ENCODE assay signal across 18 cellular contexts in the genomic region with DNA sequence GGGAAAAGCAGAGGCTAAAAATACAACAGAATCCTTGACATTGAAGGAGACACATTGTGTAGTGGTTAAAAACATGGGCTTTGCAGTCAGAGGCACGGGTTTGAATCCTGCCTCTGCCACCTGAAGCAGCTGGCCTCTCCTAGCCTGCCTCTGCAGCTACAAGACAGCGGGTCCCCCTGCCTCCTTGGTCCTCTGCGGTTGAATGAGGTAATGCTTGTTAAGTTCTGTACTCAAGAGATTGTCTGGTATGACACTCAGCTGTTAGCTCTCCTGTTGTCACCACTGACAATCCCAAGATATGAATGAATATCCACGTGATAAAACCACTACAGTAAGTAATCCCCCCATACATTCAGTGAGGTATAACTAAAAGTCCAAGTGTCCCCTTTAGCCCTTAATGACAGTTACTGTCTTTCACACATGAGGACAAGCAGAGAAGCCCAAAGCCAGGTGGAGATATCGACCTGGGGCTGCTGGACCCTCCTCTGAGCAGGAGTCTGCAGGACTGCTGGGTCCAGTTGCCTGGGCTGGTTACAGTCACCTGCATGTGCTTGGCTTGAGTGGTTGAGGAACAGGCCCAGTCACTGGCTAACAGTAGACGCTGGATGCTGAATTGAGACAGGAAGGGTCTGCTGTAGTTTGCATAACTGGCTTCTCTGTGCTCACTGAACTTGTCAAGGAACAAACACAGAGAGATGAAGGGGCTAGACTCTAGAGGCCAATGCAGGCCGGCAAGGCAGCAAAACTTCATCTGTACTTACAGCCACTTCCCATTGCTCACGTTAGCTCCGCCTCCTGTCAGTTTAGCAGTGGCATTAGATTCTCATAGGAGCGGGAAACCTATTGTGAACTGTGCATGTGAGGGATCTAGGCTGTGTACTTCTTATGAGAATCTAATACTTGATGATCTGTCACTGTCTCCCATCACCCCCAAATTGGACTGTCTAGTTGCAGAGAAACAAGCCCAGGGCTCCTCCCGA.
A peak's percentile ranks its signal among the peaks of the same experiment; 100 is the strongest.
DNase-seq lines count a peak whose midpoint lies in the region.
"Had no signal": no experiment of that assay in that cellular context is flagged by ENCODE, and none has a peak within 500 bp of the region (broad histone marks: within the 10 kb centered on the region; RNA-seq: fewer than 3 reads in every experiment).

No MANE protein-coding gene starts in this region.

- no peak overlapping the region for H3K4me3 ChIP-seq in BLaER1 treated with 17β-estradiol and CSF1 and Interleukin-3, amounts not matched to agents 10 nM and 100 nM
- H3K4me3 ChIP-seq: GM23338, MG63 had no signal

- H3K4me2 ChIP-seq in BLaER1 treated with 17β-estradiol and CSF1 and Interleukin-3, amounts not matched to agents 10 nM and 100 nM, result peak overlapping the region; percentile 76 to 95 (median 85)
- H3K4me2 ChIP-seq: GM23338 had no signal

- no peak overlapping the region for H3K27ac ChIP-seq in BLaER1 treated with 17β-estradiol and CSF1 and Interleukin-3, amounts not matched to agents 10 nM and 100 nM
- H3K27ac ChIP-seq in epithelial cell of prostate, result peak overlapping the region; percentile 2

- H3K9ac ChIP-seq in BLaER1 treated with 17β-estradiol and CSF1 and Interleukin-3, amounts not matched to agents 10 nM and 100 nM, result no peak overlapping the region

- H3K27me3 ChIP-seq in BLaER1 treated with 17β-estradiol and CSF1 and Interleukin-3, amounts not matched to agents 10 nM and 100 nM, result no peaks in the 10 kb centered on the region
- H3K27me3 ChIP-seq: MG63 had no signal

- DNase-seq in NCI-H510A treated with DMSO at 0.1 percent for 48 hours (lab: John Stamatoyannopoulos, UW) (peak; percentile 4), NCI-H510A (lab: John Stamatoyannopoulos, UW) (no peak), NOMO-1 treated with DMSO at 0.1 percent for 48 hours (lab: John Stamatoyannopoulos, UW; ENCODE audit: unreplicated experiment) (peak; percentile 21), epithelial cell of prostate (ENCODE audit: low read depth, low spot score) (no peak), T1000 (lab: John Stamatoyannopoulos, UW) (no peak), HCEC 1CT (no peak), NCI-H774 (lab: John Stamatoyannopoulos, UW) (no peak)
- DNase-seq: CD8-positive, alpha-beta memory T cell; GDM1; MG63; NCI-H187; NCI-H2171; NCI-H446 treated with DMSO at 0.1 percent for 48 hours; OCI-M1; SIG-M5; SW 1271 had no signal

- H4K20me1 ChIP-seq in BLaER1 treated with 17β-estradiol and CSF1 and Interleukin-3, amounts not matched to agents 10 nM and 100 nM, result no peaks in the 10 kb centered on the region

- H3K4me1 ChIP-seq in BLaER1 treated with 17β-estradiol and CSF1 and Interleukin-3, amounts not matched to agents 10 nM and 100 nM, result peaks cover 52 to 60% (median 54%) of the 10 kb centered on the region in 10 experiments

- H3K36me3 ChIP-seq in BLaER1 treated with 17β-estradiol and CSF1 and Interleukin-3, amounts not matched to agents 10 nM and 100 nM, result peaks cover 0 to 26% (median 0%) of the 10 kb centered on the region in 11 experiments; a peak in 5 of 22 replicates
- H3K36me3 ChIP-seq: MG63 had no signal

- H3K9me3 ChIP-seq in BLaER1 treated with 17β-estradiol and CSF1 and Interleukin-3, amounts not matched to agents 10 nM and 100 nM (replicated peaks in 1 of 11), result peaks cover 0 to 5% (median 0%) of the 10 kb centered on the region in 11 experiments; a peak in 1 of 22 replicates
- H3K9me3 ChIP-seq: MG63 had no signal

Comparison
In these comparisons a context has a peak if more than half of its experiments do, and no peak if none do; other contexts are left out.
1. DNase-seq: peak in NCI-H510A treated with DMSO at 0.1 percent for 48 hours (single experiment) and NOMO-1 treated with DMSO at 0.1 percent for 48 hours (single experiment); none in NCI-H510A (single experiment), epithelial cell of prostate (single experiment), T1000 (single experiment), HCEC 1CT (single experiment) and NCI-H774 (single experiment).